Comparison of ENCODE assay signal across 8 cellular contexts in the genomic region with DNA sequence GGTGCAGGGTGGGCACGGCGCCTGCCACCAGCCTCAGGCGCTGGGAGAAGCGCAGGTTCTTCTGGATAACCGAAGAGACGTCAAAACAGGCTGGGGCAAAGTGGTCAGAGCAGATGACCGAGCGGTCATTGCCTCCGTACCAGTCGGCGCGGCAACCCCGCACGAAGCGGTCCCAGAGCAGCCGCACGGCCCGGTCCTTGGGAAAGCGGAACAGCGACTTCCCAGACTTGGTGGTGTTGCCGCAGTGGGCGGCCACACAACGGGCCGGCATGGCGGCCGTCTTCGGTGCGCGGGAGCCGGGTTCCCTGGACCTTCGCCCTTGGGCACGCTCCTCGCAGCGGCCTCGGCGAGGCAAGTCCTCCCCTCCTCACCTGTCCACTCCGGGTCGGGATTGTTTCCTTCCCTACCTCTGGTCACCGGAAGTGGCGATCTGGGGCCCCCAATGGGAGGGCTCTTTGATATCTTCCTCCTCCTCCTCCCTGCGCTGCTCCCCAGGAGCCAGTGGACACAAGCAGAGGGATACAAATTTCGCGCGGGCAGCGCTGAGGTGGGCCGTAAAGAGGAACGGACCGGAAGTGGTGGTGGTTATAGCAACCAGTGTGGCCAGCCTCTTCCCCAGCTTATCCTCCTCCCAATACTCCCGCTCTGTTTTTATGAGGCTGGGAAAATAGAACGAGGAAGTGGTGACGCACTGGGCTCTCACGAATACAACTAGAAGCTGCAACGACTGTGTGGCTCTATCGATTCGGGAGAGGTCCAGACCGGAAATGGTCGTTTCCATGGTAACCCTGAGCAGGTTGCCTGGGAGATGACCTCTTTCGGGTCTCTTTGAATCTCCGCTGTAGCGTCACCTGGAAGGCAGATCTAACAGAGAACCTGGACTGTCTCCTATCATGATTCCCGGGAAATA. TPM values are rescaled to one million over a fixed set of nuclear protein-coding genes. Genes with fewer than 3 reads are reported as not detected.
DNase-seq lines count a peak whose midpoint lies in the region; ATAC-seq and TF ChIP-seq lines count a peak whose summit lies in the region.

A gene with protein sequence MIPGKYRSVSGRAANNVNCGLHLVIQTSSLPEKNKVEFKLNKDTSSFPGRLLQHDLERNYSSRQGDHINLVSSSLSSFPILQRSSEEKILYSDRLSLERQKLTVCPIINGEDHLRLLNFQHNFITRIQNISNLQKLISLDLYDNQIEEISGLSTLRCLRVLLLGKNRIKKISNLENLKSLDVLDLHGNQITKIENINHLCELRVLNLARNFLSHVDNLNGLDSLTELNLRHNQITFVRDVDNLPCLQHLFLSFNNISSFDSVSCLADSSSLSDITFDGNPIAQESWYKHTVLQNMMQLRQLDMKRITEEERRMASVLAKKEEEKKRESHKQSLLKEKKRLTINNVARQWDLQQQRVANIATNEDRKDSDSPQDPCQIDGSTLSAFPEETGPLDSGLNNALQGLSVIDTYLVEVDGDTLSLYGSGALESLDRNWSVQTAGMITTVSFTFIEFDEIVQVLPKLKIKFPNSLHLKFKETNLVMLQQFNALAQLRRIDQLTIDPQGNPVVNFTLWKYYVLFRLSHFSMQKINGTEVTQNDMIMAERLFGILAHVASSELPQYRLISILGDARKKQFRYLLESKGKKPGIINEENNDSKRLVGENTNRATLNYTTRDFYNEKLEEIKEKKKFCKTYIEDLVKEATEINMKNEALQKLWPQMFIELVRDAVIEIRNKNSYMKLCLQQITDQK (plus strand): TSS at position 825 of the 910 bp plus-strand sequence. CDS start 69 bp downstream, at position 894.
A gene (minus strand): TSS at position 432 of the 910 bp plus-strand sequence. CDS start 161 bp downstream, at position 271.

- DNase-seq in AG10803 (ENCODE audit: low read depth) (peak; percentile 96), NCI-H226 (peak; percentile 99), epithelial cell of proximal tubule (ENCODE audit: low read depth) (peak; percentile 68), mesenteric fat pad (ENCODE audit: low spot score) (peak; percentile 92)
- peak; percentile 59 for DNase-seq in activated CD4-positive, alpha-beta memory T cell treated with anti-CD3 and anti-CD28 coated beads, Interleukin-2, amount 10 ng/mL, durations not matched to agents 7 days and 5 days
- DNase-seq in stimulated activated CD8-positive, alpha-beta memory T cell treated with anti-CD3 and anti-CD28 coated beads, Interleukin-7, amount 100 ng/mL, for 24 hours (ENCODE audit: low read depth): peak; percentile 9

- H3K36me3 Mint-ChIP-seq in activated CD4-positive, alpha-beta memory T cell treated with anti-CD3 and anti-CD28 coated beads, Interleukin-2, amount 10 ng/mL, durations not matched to agents 7 days and 5 days (ENCODE audit: low read depth): no peaks in the 10 kb centered on the region

- TF ChIP-seq CTCF in AG10803 (conservative IDR thresholded peaks at IDR 0.05; ENCODE audit: low read length) (no peak), epithelial cell of proximal tubule (conservative IDR thresholded peaks at IDR 0.05; ENCODE audit: low read depth, low read length) (no peak)

- H3K4me3 ChIP-seq in AG10803 (ENCODE audit: low read length) (peak within 1 kb of the TSS; percentile 88), epithelial cell of proximal tubule (ENCODE audit: low read depth, low read length) (peak within 1 kb of the TSS; percentile 93)

- POLR2A ChIA-PET in activated CD4-positive, alpha-beta memory T cell treated with anti-CD3 and anti-CD28 coated beads, Interleukin-2, amount 10 ng/mL, durations not matched to agents 7 days and 5 days (lab: Charles Lee): no interaction called here

- in situ Hi-C loops in GM18951 (cut with MboI; ENCODE audit: low sequenced_read_pairs, unreplicated experiment): no loop called here

- CTCF ChIA-PET in activated CD4-positive, alpha-beta memory T cell treated with anti-CD3 and anti-CD28 coated beads, Interleukin-2, amount 10 ng/mL, durations not matched to agents 7 days and 5 days (lab: Charles Lee): no interaction called here

- peaks cover 12% of the 10 kb centered on the region for H3K4me1 Mint-ChIP-seq in activated CD4-positive, alpha-beta memory T cell treated with anti-CD3 and anti-CD28 coated beads, Interleukin-2, amount 10 ng/mL, durations not matched to agents 7 days and 5 days

- peaks cover 42% of the 10 kb centered on the region for H3K27me3 Mint-ChIP-seq in activated CD4-positive, alpha-beta memory T cell treated with anti-CD3 and anti-CD28 coated beads, Interleukin-2, amount 10 ng/mL, durations not matched to agents 7 days and 5 days

- H3K4me3 Mint-ChIP-seq in activated CD4-positive, alpha-beta memory T cell treated with anti-CD3 and anti-CD28 coated beads, Interleukin-2, amount 10 ng/mL, durations not matched to agents 7 days and 5 days: peak within 1 kb of the TSS; percentile 78

- ATAC-seq in HG03139 (IDR thresholded peaks at IDR 0.05; ENCODE audit: unreplicated experiment): peak; percentile 80

- H3K27ac Mint-ChIP-seq in activated CD4-positive, alpha-beta memory T cell treated with anti-CD3 and anti-CD28 coated beads, Interleukin-2, amount 10 ng/mL, durations not matched to agents 7 days and 5 days: no peak within 1 kb of the TSS

- no peaks in the 10 kb centered on the region for H3K9me3 Mint-ChIP-seq in activated CD4-positive, alpha-beta memory T cell treated with anti-CD3 and anti-CD28 coated beads, Interleukin-2, amount 10 ng/mL, durations not matched to agents 7 days and 5 days

- peak; percentile 36 for TF ChIP-seq POLR2A in GM18951 (IDR thresholded peaks at IDR 0.05; ENCODE audit: extremely low read depth, insufficient read depth, insufficient read length)

RNA-seq across cellular contexts. Expression of the first gene that starts in this region (rescaled TPM):
- total RNA-seq in activated CD4-positive, alpha-beta memory T cell treated with anti-CD3 and anti-CD28 coated beads, Interleukin-2, amount 10 ng/mL, durations not matched to agents 7 days and 5 days: not detected
- 7.4 and 18.0 TPM in 2 replicates for total RNA-seq in epithelial cell of proximal tubule
- 4.0 TPM for total RNA-seq in mesenteric fat pad

RNA-seq across cellular contexts. Expression of the second gene that starts in this region (rescaled TPM):
- total RNA-seq in activated CD4-positive, alpha-beta memory T cell treated with anti-CD3 and anti-CD28 coated beads, Interleukin-2, amount 10 ng/mL, durations not matched to agents 7 days and 5 days: under 1 TPM; 0.15 to 0.30 TPM
- total RNA-seq in epithelial cell of proximal tubule: 6.5 and 9.1 TPM in 2 replicates
- 1.0 TPM for total RNA-seq in mesenteric fat pad

Comparison
In these comparisons a context has a peak if more than half of its experiments do, and no peak if none do; other contexts are left out.
1. Peak in every context shown above with its lines: DNase-seq, ATAC-seq and H3K4me3 ChIP-seq.
2. Peak in DNase-seq in activated CD4-positive, alpha-beta memory T cell treated with anti-CD3 and anti-CD28 coated beads, Interleukin-2, amount 10 ng/mL, durations not matched to agents 7 days and 5 days; RNA of the genes that start here not detected or under 1 TPM.
3. DNase-seq: peak in every context shown above with its lines; median percentile 99 in NCI-H226; 96 in AG10803; 92 in mesenteric fat pad; 68 in epithelial cell of proximal tubule; 59 in activated CD4-positive, alpha-beta memory T cell treated with anti-CD3 and anti-CD28 coated beads, Interleukin-2, amount 10 ng/mL, durations not matched to agents 7 days and 5 days; 9 in stimulated activated CD8-positive, alpha-beta memory T cell treated with anti-CD3 and anti-CD28 coated beads, Interleukin-7, amount 100 ng/mL, for 24 hours.